Comparison of ENCODE assay signal across 9 cellular contexts in the genomic region with DNA sequence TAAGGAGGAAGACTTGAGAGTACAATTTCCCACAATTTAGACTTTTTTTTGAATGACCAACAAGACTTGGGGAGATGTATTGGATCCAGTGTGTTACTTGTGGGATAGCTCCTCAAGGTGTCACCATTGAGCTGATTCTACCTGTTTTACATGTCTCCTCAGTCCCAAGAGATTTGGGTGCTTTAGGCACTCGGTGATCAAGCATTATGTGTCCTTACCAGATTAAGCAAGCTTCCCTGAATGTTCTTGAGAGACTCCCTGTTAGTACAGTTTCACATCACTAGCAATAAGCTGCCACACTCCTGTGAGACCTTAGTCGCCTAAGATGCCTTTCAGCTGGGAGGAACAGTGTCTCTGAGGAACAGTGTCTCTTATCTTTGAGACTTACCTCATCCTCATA.
A peak's percentile ranks its signal among the peaks of the same experiment; 100 is the strongest.
DNase-seq lines count a peak whose midpoint lies in the region; ATAC-seq and TF ChIP-seq lines count a peak whose summit lies in the region.
"Had no signal": no experiment of that assay in that cellular context is flagged by ENCODE, and none has a peak within 500 bp of the region (broad histone marks: within the 10 kb centered on the region; RNA-seq: fewer than 3 reads in every experiment).

No MANE protein-coding gene starts in this region.

- intact Hi-C loops in Panc1 (cut with micrococcal nuclease; ENCODE audit: unreplicated experiment): no loop called here

- H3K4me3 Mint-ChIP-seq in activated naive CD8-positive, alpha-beta T cell treated with anti-CD3 and anti-CD28 coated beads for 36 hours: no peak overlapping the region
- H3K4me3 Mint-ChIP-seq: brain had no signal

- no peaks in the 10 kb centered on the region for H3K36me3 Mint-ChIP-seq in activated naive CD8-positive, alpha-beta T cell treated with anti-CD3 and anti-CD28 coated beads for 36 hours
- H3K36me3 Mint-ChIP-seq: brain had no signal

- no peaks in the 10 kb centered on the region for H3K27me3 ChIP-seq in Panc1 (ENCODE audit: control insufficient read depth, insufficient read depth, low read length)

- DNase-seq in Panc1 (ENCODE audit: low read depth, low spot score) (peak; percentile 28), glomerular visceral epithelial cell (ENCODE audit: extremely low spot score) (peak; percentile 69), GF-D8 (lab: John Stamatoyannopoulos, UW) (no peak)
- no peak for DNase-seq in activated naive CD8-positive, alpha-beta T cell treated with anti-CD3 and anti-CD28 coated beads for 36 hours
- no peak for DNase-seq in stimulated activated naive CD4-positive, alpha-beta T cell (lab: John Stamatoyannopoulos, UW)

- H3K27ac Mint-ChIP-seq in activated naive CD8-positive, alpha-beta T cell treated with anti-CD3 and anti-CD28 coated beads for 36 hours: no peak overlapping the region
- H3K27ac Mint-ChIP-seq: brain had no signal

- H3K9me3 ChIP-seq in Panc1 (ENCODE audit: control insufficient read depth, insufficient read depth, low read depth, low read length): no peaks in the 10 kb centered on the region

- peaks cover 1% of the 10 kb centered on the region for H3K9me3 Mint-ChIP-seq in activated naive CD8-positive, alpha-beta T cell treated with anti-CD3 and anti-CD28 coated beads for 36 hours
- H3K9me3 Mint-ChIP-seq: brain had no signal

- in situ Hi-C loops in Panc1 (cut with HindIII; ENCODE audit: low pct_unique_long_range_greater_than_20kb, low sequenced_read_pairs): no loop called here

- no TSS peak for BruUV-seq in Panc1 (replicated peaks; lab: Mats Ljungman, UMichigan)

- H3K4me1 Mint-ChIP-seq in activated naive CD8-positive, alpha-beta T cell treated with anti-CD3 and anti-CD28 coated beads for 36 hours: no peaks in the 10 kb centered on the region

- H3K4me1 ChIP-seq in Panc1 (ENCODE audit: control insufficient read depth, insufficient read depth, low read length): no peaks in the 10 kb centered on the region

- POLR2A ChIA-PET in Panc1 (lab: Charles Lee): no interaction called here

- H3K36me3 ChIP-seq in Panc1 (ENCODE audit: control insufficient read depth, insufficient read depth, low read length): no peaks in the 10 kb centered on the region

- H3K27ac ChIP-seq in 22Rv1 (no peak overlapping the region), Panc1 (ENCODE audit: low read length) (no peak overlapping the region)

- no peak overlapping the region for H3K4me3 ChIP-seq in Panc1 (ENCODE audit: low read depth in 2 of 2, low read length in 2 of 2)

- ATAC-seq in GM18519 (IDR thresholded peaks at IDR 0.05; ENCODE audit: low FRiP score, unreplicated experiment) (peak; percentile 78), HG03460 (IDR thresholded peaks at IDR 0.05; ENCODE audit: unreplicated experiment) (peak; percentile 56), Panc1 (no peak)

- H3K27me3 Mint-ChIP-seq in activated naive CD8-positive, alpha-beta T cell treated with anti-CD3 and anti-CD28 coated beads for 36 hours: no peaks in the 10 kb centered on the region
- H3K27me3 Mint-ChIP-seq: brain had no signal

- TF ChIP-seq CTCF in 22Rv1 (IDR thresholded peaks at IDR 0.05): peak; percentile 77
- peak; percentile 22; the same call in 1 of the 2 replicates for TF ChIP-seq CTCF in Panc1 (IDR thresholded peaks at IDR 0.05)

- CTCF ChIA-PET in Panc1 (lab: Charles Lee): no interaction called here

Comparison
In these comparisons a context has a peak if more than half of its experiments do, and no peak if none do; other contexts are left out.
1. DNase-seq: peak in Panc1 (single experiment) and glomerular visceral epithelial cell (single experiment); none in activated naive CD8-positive, alpha-beta T cell treated with anti-CD3 and anti-CD28 coated beads for 36 hours (single experiment), stimulated activated naive CD4-positive, alpha-beta T cell (0 of 6) and GF-D8 (single experiment).